9 cellular contexts compared by ENCODE assay signal in genomic region chr9:94922691-94923107, GRCh38.
DNase-seq lines count a peak whose midpoint lies in the region; ATAC-seq and TF ChIP-seq lines count a peak whose summit lies in the region.
"Had no signal": no experiment of that assay in that cellular context is flagged by ENCODE, and none has a peak within 500 bp of the region (broad histone marks: within the 10 kb centered on the region; RNA-seq: fewer than 3 reads in every experiment).

No MANE protein-coding gene starts in this region.

- H3K27me3 ChIP-seq in cardiac muscle cell, result no peaks in the 10 kb centered on the region
- no peaks in the 10 kb centered on the region for H3K27me3 ChIP-seq in gastrocnemius medialis

- intact Hi-C loops in gastrocnemius medialis (cut with DNase I; ENCODE audit: low total_unique reads), result loop anchor here (5.0 kb wide), 1 partner anchor 120 kb away; no protein-coding TSS in a partner anchor

- peaks cover 88% of the 10 kb centered on the region for H3K4me1 ChIP-seq in cardiac muscle cell (ENCODE audit: low read depth)
- peaks cover 22 to 32% of the 10 kb centered on the region in 2 donors for H3K4me1 ChIP-seq in gastrocnemius medialis

- no peak for TF ChIP-seq POLR2A in gastrocnemius medialis (IDR thresholded peaks at IDR 0.05)

- TF ChIP-seq CTCF in cardiac muscle cell (IDR thresholded peaks at IDR 0.05; ENCODE audit: low read depth, low read length) (no peak), gastrocnemius medialis (IDR thresholded peaks at IDR 0.05 in 4 of 5, conservative IDR thresholded peaks at IDR 0.05 in 1 of 5) (no peak), GM10248 (IDR thresholded peaks at IDR 0.05; ENCODE audit: control extremely low read depth, extremely low read depth, low read depth, missing control alignments) (no peak)

- POLR2A ChIA-PET in GM10248 (lab: Yijun Ruan, JAX), result no interaction called here

- CTCF ChIA-PET in GM10248 (lab: Yijun Ruan, JAX), result interaction anchor here (0.9 to 1.5 kb wide), 2 partner anchors 241 to 253 kb away, joined by 3 to 4 read pairs; no protein-coding TSS in a partner anchor

- ATAC-seq in GM19324 (IDR thresholded peaks at IDR 0.05; ENCODE audit: low FRiP score, unreplicated experiment) (peak; percentile 37), gastrocnemius medialis (peak; percentile 68 to 83), HG03342 (IDR thresholded peaks at IDR 0.05; ENCODE audit: unreplicated experiment) (no peak)

- peak; percentile 31 for DNase-seq in SW480 (ENCODE audit: low spot score)
- DNase-seq in cardiac muscle cell (ENCODE audit: low read depth in 1 of 2, low spot score in 1 of 2), result peak in 1 of 2 donors; percentile 69
- peak in 1 of 2 donors; percentile 63 for DNase-seq in gastrocnemius medialis
- DNase-seq in GM10248 (ENCODE audit: extremely low spot score), result no peak
- no peak for DNase-seq in NCI-H1436 treated with DMSO at 0.1 percent for 48 hours (lab: John Stamatoyannopoulos, UW)
- no peak for DNase-seq in DMS53 treated with DMSO at 0.1 percent for 48 hours (lab: John Stamatoyannopoulos, UW; ENCODE audit: unreplicated experiment)
- DNase-seq: NK-92 treated with Interleukin-12 subunit alpha and Interleukin-12 subunit beta, amount 100 ng/mL, for 24 hours had no signal

- H3K27ac ChIP-seq in cardiac muscle cell (peak overlapping the region; percentile 86), gastrocnemius medialis (peak overlapping the region; percentile 12 to 65 (median 45))

- H3K4me3 ChIP-seq in cardiac muscle cell (no peak overlapping the region), gastrocnemius medialis (no peak overlapping the region)

- H3K9me3 ChIP-seq in cardiac muscle cell (ENCODE audit: low read depth) (no peaks in the 10 kb centered on the region), gastrocnemius medialis (no peaks in the 10 kb centered on the region)

- in situ Hi-C loops in gastrocnemius medialis (cut with MboI; ENCODE audit: low sequenced_read_pairs in 4 of 4), result no loop called here

- H3K36me3 ChIP-seq in cardiac muscle cell (no peaks in the 10 kb centered on the region), gastrocnemius medialis (no peaks in the 10 kb centered on the region)
